29 cellular contexts compared by ENCODE assay signal in genomic region chr13:36072536-36072935, GRCh38. TPM values are rescaled to one million over a fixed set of nuclear protein-coding genes. Genes with fewer than 3 reads are reported as not detected.
"Had no signal": no experiment of that assay in that cellular context is flagged by ENCODE, and none has a peak within 500 bp of the region (broad histone marks: within the 10 kb centered on the region; RNA-seq: fewer than 3 reads in every experiment).

No MANE protein-coding gene starts in this region.

- H3K27me3 ChIP-seq: neutrophil, pancreas, right lobe of liver, sigmoid colon, stomach, thyroid gland, tibial nerve, upper lobe of right lung, uterus had no signal

- H3K36me3 Mint-ChIP-seq: naive thymus-derived CD4-positive, alpha-beta T cell; natural killer cell; stimulated activated effector memory CD8-positive, alpha-beta T cell treated with anti-CD3 and anti-CD28 coated beads, Interleukin-12 subunit alpha, Interleukin-12 subunit beta, amount 100 ng/mL, for 72 hours; stimulated activated naive B cell treated with anti-CD40 and anti-IgM and Interleukin-4, amounts not matched to agents 10 μg/mL and 1 μg/mL and 100 μg/mL, for 72 hours had no signal

- H3K4me1 Mint-ChIP-seq: naive thymus-derived CD4-positive, alpha-beta T cell; natural killer cell; nephron progenitor cell; stimulated activated effector memory CD8-positive, alpha-beta T cell treated with anti-CD3 and anti-CD28 coated beads, Interleukin-12 subunit alpha, Interleukin-12 subunit beta, amount 100 ng/mL, for 72 hours; stimulated activated naive B cell treated with anti-CD40 and anti-IgM and Interleukin-4, amounts not matched to agents 10 μg/mL and 1 μg/mL and 100 μg/mL, for 72 hours had no signal

- H3K27ac Mint-ChIP-seq: naive thymus-derived CD4-positive, alpha-beta T cell; natural killer cell; nephron progenitor cell; progenitor cell of endocrine pancreas; stimulated activated effector memory CD8-positive, alpha-beta T cell treated with anti-CD3 and anti-CD28 coated beads, Interleukin-12 subunit alpha, Interleukin-12 subunit beta, amount 100 ng/mL, for 72 hours; stimulated activated naive B cell treated with anti-CD40 and anti-IgM and Interleukin-4, amounts not matched to agents 10 μg/mL and 1 μg/mL and 100 μg/mL, for 72 hours; stimulated activated naive CD8-positive, alpha-beta T cell treated with anti-CD3 and anti-CD28 coated beads, Interleukin-15, Interleukin-2, amounts not matched to agents 100 ng/mL and 50 ng/mL, for 24 hours; type B pancreatic cell had no signal

- DNase-seq: naive thymus-derived CD4-positive, alpha-beta T cell; natural killer cell; nephron progenitor cell; nucleus accumbens; pancreas; posterior cingulate gyrus; psoas muscle; right cardiac atrium; right lobe of liver; sigmoid colon; small intestine; stimulated activated CD4-positive, alpha-beta T cell treated with anti-CD3 and anti-CD28 coated beads, Interleukin-15, amount 100 ng/mL, for 24 hours; stimulated activated CD4-positive, alpha-beta T cell treated with anti-CD3 and anti-CD28 coated beads, Interleukin-2, amount 100 ng/mL, for 24 hours; stimulated activated CD4-positive, alpha-beta T cell treated with anti-CD3 and anti-CD28 coated beads, Interleukin-2, amount 100 ng/mL, for 48 hours; stimulated activated CD4-positive, alpha-beta T cell treated with anti-CD3 and anti-CD28 coated beads, Interleukin-4, amount 100 ng/mL, for 24 hours; stimulated activated naive B cell treated with anti-CD40 and anti-IgM and Interleukin-4, amounts not matched to agents 10 μg/mL and 1 μg/mL and 100 μg/mL, for 72 hours; stimulated activated naive CD4-positive, alpha-beta T cell treated with Interleukin-2 at 50 U/mL for 16 hours; stomach; thyroid gland; upper lobe of right lung; uterus had no signal

- H3K27ac ChIP-seq: neutrophil, pancreas, psoas muscle, right lobe of liver, stomach, thoracic aorta, thyroid gland, upper lobe of right lung had no signal

- H3K9me3 Mint-ChIP-seq: nephron progenitor cell; neural crest cell; stimulated activated naive B cell treated with anti-CD40 and anti-IgM and Interleukin-4, amounts not matched to agents 10 μg/mL and 1 μg/mL and 100 μg/mL, for 72 hours; type B pancreatic cell had no signal

- H3K4me3 ChIP-seq: pancreas, psoas muscle, right lobe of liver, sigmoid colon, stomach, thoracic aorta, thyroid gland, tibial nerve, upper lobe of right lung, uterus had no signal

- H3K4me3 Mint-ChIP-seq: naive thymus-derived CD4-positive, alpha-beta T cell; natural killer cell; nephron progenitor cell; neural crest cell; stimulated activated effector memory CD8-positive, alpha-beta T cell treated with anti-CD3 and anti-CD28 coated beads, Interleukin-12 subunit alpha, Interleukin-12 subunit beta, amount 100 ng/mL, for 72 hours; stimulated activated naive B cell treated with anti-CD40 and anti-IgM and Interleukin-4, amounts not matched to agents 10 μg/mL and 1 μg/mL and 100 μg/mL, for 72 hours; stimulated activated naive CD8-positive, alpha-beta T cell treated with anti-CD3 and anti-CD28 coated beads, Interleukin-15, Interleukin-2, amounts not matched to agents 100 ng/mL and 50 ng/mL, for 24 hours; type B pancreatic cell had no signal

- H3K4me1 ChIP-seq: pancreas, psoas muscle, right lobe of liver, stomach, thyroid gland, upper lobe of right lung had no signal

- ATAC-seq: naive thymus-derived CD4-positive, alpha-beta T cell; natural killer cell; pancreas; psoas muscle; right cardiac atrium; right lobe of liver; stimulated activated effector memory CD8-positive, alpha-beta T cell treated with anti-CD3 and anti-CD28 coated beads, Interleukin-12 subunit alpha, Interleukin-12 subunit beta, amount 100 ng/mL, for 72 hours; stimulated activated naive B cell treated with anti-CD40 and anti-IgM and Interleukin-4, amounts not matched to agents 10 μg/mL and 1 μg/mL and 100 μg/mL, for 72 hours; upper lobe of right lung had no signal

- H3K36me3 ChIP-seq: neutrophil, pancreas, right lobe of liver, sigmoid colon, stomach, thoracic aorta, thyroid gland, tibial nerve, upper lobe of right lung, uterus had no signal

- H3K9me3 ChIP-seq: neutrophil, pancreas, psoas muscle, right lobe of liver, sigmoid colon, stomach, thoracic aorta, thyroid gland, tibial nerve, upper lobe of right lung, uterus had no signal

- H3K27me3 Mint-ChIP-seq: progenitor cell of endocrine pancreas; stimulated activated naive B cell treated with anti-CD40 and anti-IgM and Interleukin-4, amounts not matched to agents 10 μg/mL and 1 μg/mL and 100 μg/mL, for 72 hours; stimulated activated naive CD8-positive, alpha-beta T cell treated with anti-CD3 and anti-CD28 coated beads, Interleukin-15, Interleukin-2, amounts not matched to agents 100 ng/mL and 50 ng/mL, for 24 hours had no signal

RNA-seq across cellular contexts. Expression of gene DCLK1, which starts 58.6 kb away (rescaled TPM):
- total RNA-seq: naive thymus-derived CD4-positive, alpha-beta T cell; natural killer cell had no signal
- polyA plus RNA-seq: naive thymus-derived CD4-positive, alpha-beta T cell had no signal
